1 cellular context compared by ENCODE assay signal in genomic region chr19:45884682-45885555, GRCh38.
TF ChIP-seq lines count a peak whose summit lies in the region.

No MANE protein-coding gene starts in this region.

TF ChIP-seq in HepG2, 621 proteins besides CTCF, POLR2A, EP300 and RAD21 (continued from another document and continues in another):
- TF ChIP-seq ZNF362 (CRISPR knock-in tag; IDR thresholded peaks at IDR 0.05; ENCODE audit: borderline replicate concordance) (no peak), CENPBD1 (CRISPR knock-in tag; IDR thresholded peaks at IDR 0.05; ENCODE audit: borderline replicate concordance, low read depth) (no peak), MIER2 (CRISPR knock-in tag; IDR thresholded peaks at IDR 0.05) (no peak), ZMYM4 (CRISPR knock-in tag; IDR thresholded peaks at IDR 0.05) (no peak), HHEX (CRISPR knock-in tag; IDR thresholded peaks at IDR 0.05) (no peak), ZNF674 (CRISPR knock-in tag; IDR thresholded peaks at IDR 0.05; ENCODE audit: low read depth) (no peak), ZNF414 (CRISPR knock-in tag; IDR thresholded peaks at IDR 0.05) (no peak), MTA3 (CRISPR knock-in tag; IDR thresholded peaks at IDR 0.05) (no peak), PBX3 (CRISPR knock-in tag; IDR thresholded peaks at IDR 0.05; ENCODE audit: borderline replicate concordance) (no peak), HINFP (CRISPR knock-in tag; IDR thresholded peaks at IDR 0.05; ENCODE audit: low read depth) (no peak), FOXO4 (CRISPR knock-in tag; conservative IDR thresholded peaks at IDR 0.05) (0 out of 2 replicates have a peak, but pooled peaks have one; percentile 10), HDAC2 (CRISPR knock-in tag; IDR thresholded peaks at IDR 0.05) (no peak), KLF11 (CRISPR knock-in tag; IDR thresholded peaks at IDR 0.05) (no peak), HMG20A (CRISPR knock-in tag; IDR thresholded peaks at IDR 0.05; ENCODE audit: borderline replicate concordance) (no peak), GMEB1 (CRISPR knock-in tag; IDR thresholded peaks at IDR 0.05; ENCODE audit: borderline replicate concordance) (0 out of 2 replicates have a peak, but pooled peaks have one; percentile 9), DPF2 (CRISPR knock-in tag; IDR thresholded peaks at IDR 0.05; ENCODE audit: borderline replicate concordance, low read depth) (no peak), IRX3 (CRISPR knock-in tag; IDR thresholded peaks at IDR 0.05; ENCODE audit: borderline replicate concordance, low read depth) (no peak), KDM3A (CRISPR knock-in tag; IDR thresholded peaks at IDR 0.05; ENCODE audit: low read depth) (no peak), ZNF567 (CRISPR knock-in tag; IDR thresholded peaks at IDR 0.05; ENCODE audit: borderline replicate concordance) (no peak), ZBTB7B (CRISPR knock-in tag; IDR thresholded peaks at IDR 0.05) (0 out of 2 replicates have a peak, but pooled peaks have one; percentile 12), GMEB2 (CRISPR knock-in tag; IDR thresholded peaks at IDR 0.05; ENCODE audit: low read depth) (no peak), THAP8 (CRISPR knock-in tag; IDR thresholded peaks at IDR 0.05; ENCODE audit: borderline replicate concordance) (no peak), TBP (CRISPR knock-in tag; IDR thresholded peaks at IDR 0.05) (no peak), ZNF564 (CRISPR knock-in tag; IDR thresholded peaks at IDR 0.05) (no peak; the same call in 1 of the 2 replicates), ZNF275 (CRISPR knock-in tag; IDR thresholded peaks at IDR 0.05; ENCODE audit: borderline replicate concordance) (no peak), PLRG1 (conservative IDR thresholded peaks at IDR 0.05) (no peak), ZBTB44 (CRISPR knock-in tag; IDR thresholded peaks at IDR 0.05) (no peak), RELA (CRISPR knock-in tag; IDR thresholded peaks at IDR 0.05) (no peak), ZBTB40 (IDR thresholded peaks at IDR 0.05) (no peak), ZBTB40 (CRISPR knock-in tag; IDR thresholded peaks at IDR 0.05) (0 out of 2 replicates have a peak, but pooled peaks have one; percentile 5), ZNF781 (CRISPR knock-in tag; IDR thresholded peaks at IDR 0.05; ENCODE audit: borderline replicate concordance, not compliant biosample characterization) (no peak)
